14 cellular contexts compared by ENCODE assay signal in the genomic region with DNA sequence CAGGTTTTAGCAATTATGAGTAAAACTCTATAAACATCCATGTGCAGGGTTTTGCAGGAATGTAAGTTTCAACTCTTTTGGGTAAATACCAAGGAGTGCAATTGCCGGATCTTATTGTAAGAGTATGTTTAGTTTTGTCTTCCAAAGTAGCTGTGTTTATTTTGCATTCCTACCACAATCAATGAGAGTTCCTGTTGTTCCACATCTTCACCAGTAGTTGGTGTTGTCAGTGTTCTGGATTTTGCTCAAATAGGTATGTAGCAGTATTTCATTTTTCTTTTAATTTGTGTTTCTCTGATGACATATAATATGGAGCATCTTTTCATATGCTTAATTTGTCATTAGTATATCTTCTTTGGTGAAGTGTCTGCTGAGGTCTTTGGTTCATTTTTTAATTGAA.
DNase-seq lines count a peak whose midpoint lies in the region; ATAC-seq and TF ChIP-seq lines count a peak whose summit lies in the region.
"Had no signal": no experiment of that assay in that cellular context is flagged by ENCODE, and none has a peak within 500 bp of the region (broad histone marks: within the 10 kb centered on the region; RNA-seq: fewer than 3 reads in every experiment).

No MANE protein-coding gene starts in this region.

- no peaks in the 10 kb centered on the region for H3K79me2 ChIP-seq in neural progenitor cell (ENCODE audit: low read depth)

- H3K4me3 ChIP-seq in GM12865 (ENCODE audit: low read depth, low read length) (no peak overlapping the region), choroid plexus epithelial cell (ENCODE audit: low read depth, low read length) (no peak overlapping the region), neural progenitor cell (no peak overlapping the region), prostate gland (no peak overlapping the region)

- peaks cover 3% of the 10 kb centered on the region for H3K36me3 Mint-ChIP-seq in neural progenitor cell

- no peak overlapping the region for H3K4me2 ChIP-seq in neural progenitor cell

- H3F3A ChIP-seq in neural progenitor cell (ENCODE audit: low read depth), result no peaks in the 10 kb centered on the region

- TF ChIP-seq CTCF in GM12865 (IDR thresholded peaks at IDR 0.05; ENCODE audit: insufficient read depth, low read depth, low read length, missing control alignments) (peak; percentile 5), LNCAP (IDR thresholded peaks at IDR 0.05) (peak; percentile 50), choroid plexus epithelial cell (conservative IDR thresholded peaks at IDR 0.05; ENCODE audit: low read depth, low read length) (peak; percentile 58), neural progenitor cell (IDR thresholded peaks at IDR 0.05) (peak; percentile 24), prostate gland (IDR thresholded peaks at IDR 0.05) (no peak)

- no peaks in the 10 kb centered on the region for H3K27me3 Mint-ChIP-seq in neural progenitor cell (ENCODE audit: insufficient read depth, low read depth)

- intact Hi-C loops in prostate gland (cut with DNase I), result no loop called here

- no peak overlapping the region for H2AFZ ChIP-seq in neural progenitor cell (replicated peaks)

- H3K27ac ChIP-seq in neural progenitor cell, result no peak overlapping the region
- H3K27ac ChIP-seq in prostate gland, result no peak overlapping the region

- peaks cover 5% of the 10 kb centered on the region for H3K9me3 ChIP-seq in neural progenitor cell (ENCODE audit: low read depth)
- H3K9me3 ChIP-seq in prostate gland, result no peaks in the 10 kb centered on the region

- no peak for TF ChIP-seq POLR2A in prostate gland (IDR thresholded peaks at IDR 0.05)

- H3K36me3 ChIP-seq in neural progenitor cell (no peaks in the 10 kb centered on the region), prostate gland (no peaks in the 10 kb centered on the region)

- 60% methylated on average over 1 of the region's 1 CpG for WGBS in prostate gland

- H3K4me3 Mint-ChIP-seq in neural progenitor cell, result no peak overlapping the region
- H3K4me3 Mint-ChIP-seq: nephron had no signal

- no peaks in the 10 kb centered on the region for H3K4me1 Mint-ChIP-seq in neural progenitor cell
- H3K4me1 Mint-ChIP-seq: nephron had no signal

- peaks cover 23% of the 10 kb centered on the region for H3K9me3 Mint-ChIP-seq in neural progenitor cell

- ATAC-seq in HG02678 (IDR thresholded peaks at IDR 0.05; ENCODE audit: unreplicated experiment) (no peak), HG03039 (IDR thresholded peaks at IDR 0.05; ENCODE audit: unreplicated experiment) (no peak)
- ATAC-seq: left colon had no signal

- H3K27me3 ChIP-seq in neural progenitor cell (no peaks in the 10 kb centered on the region), prostate gland (replicated peaks; ENCODE audit: insufficient read depth) (no peaks in the 10 kb centered on the region)

- no peak for DNase-seq in GM12865 (ENCODE audit: low read depth)
- DNase-seq in choroid plexus epithelial cell (ENCODE audit: low read depth), result peak; percentile 48
- DNase-seq in neural progenitor cell (ENCODE audit: low spot score), result no peak
- DNase-seq in stimulated activated CD8-positive, alpha-beta memory T cell treated with anti-CD3 and anti-CD28 coated beads, Interleukin-4, amount 100 ng/mL, for 48 hours, result no peak
- no peak for DNase-seq in prostate gland (ENCODE audit: low spot score)
- DNase-seq: activated CD4-positive, alpha-beta T cell treated with anti-CD3 and anti-CD28 coated beads, Interleukin-2, amount 50 U/mL, for 1 hour; activated effector memory CD4-positive, alpha-beta T cell treated with anti-CD3 and anti-CD28 coated beads, Interleukin-2, amount 50 U/mL, for 16 hours; left colon; NCI-H187; T-helper 2 cell had no signal

- H3K4me1 ChIP-seq in neural progenitor cell, result no peaks in the 10 kb centered on the region
- H3K4me1 ChIP-seq in prostate gland (replicated peaks), result no peaks in the 10 kb centered on the region

- no peak overlapping the region for H3K27ac Mint-ChIP-seq in neural progenitor cell
- H3K27ac Mint-ChIP-seq: nephron had no signal

- no peaks in the 10 kb centered on the region for H4K20me1 ChIP-seq in neural progenitor cell (ENCODE audit: low read depth)

- no peak overlapping the region for H3K9ac ChIP-seq in neural progenitor cell

Comparison
In these comparisons a context has a peak if more than half of its experiments do, and no peak if none do; other contexts are left out.
1. CTCF ChIP-seq: peak in GM12865 (single experiment), LNCAP (single experiment), choroid plexus epithelial cell (single experiment) and neural progenitor cell (single experiment); none in prostate gland (0 of 4).